ENCODE assay signal across 15 cellular contexts in genomic region chr11:101964200-101964599, GRCh38. TPM values are rescaled to one million over a fixed set of nuclear protein-coding genes. Genes with fewer than 3 reads are reported as not detected.
"Had no signal": no experiment of that assay in that cellular context is flagged by ENCODE, and none has a peak within 500 bp of the region (broad histone marks: within the 10 kb centered on the region; RNA-seq: fewer than 3 reads in every experiment).

No MANE protein-coding gene starts in this region.

RNA-seq across cellular contexts. Expression of gene ANGPTL5, which starts 47.9 kb away (rescaled TPM):
- total RNA-seq: activated B cell treated with CpG ODN at 0.5 μM for 24 hours; activated CD4-positive, alpha-beta memory T cell treated with anti-CD3 and anti-CD28 coated beads for 36 hours; activated CD4-positive, alpha-beta memory T cell treated with anti-CD3 and anti-CD28 coated beads, Interleukin-2, amount 10 ng/mL, durations not matched to agents 7 days and 5 days; activated CD4-positive, alpha-beta T cell treated with anti-CD3 and anti-CD28 coated beads for 36 hours; activated CD4-positive, alpha-beta T cell treated with anti-CD3 and anti-CD28 coated beads, Interleukin-2, amount 10 ng/mL, durations not matched to agents 24 days and 14 days; activated CD4-positive, alpha-beta T cell treated with anti-CD3 and anti-CD28 coated beads, Interleukin-2, amount 10 ng/mL, durations not matched to agents 7 days and 5 days; activated CD8-positive, alpha-beta memory T cell treated with anti-CD3 and anti-CD28 coated beads for 36 hours; activated CD8-positive, alpha-beta memory T cell treated with anti-CD3 and anti-CD28 coated beads, Interleukin-2, amount 10 ng/mL, durations not matched to agents 7 days and 5 days; activated CD8-positive, alpha-beta T cell treated with anti-CD3 and anti-CD28 coated beads for 36 hours; activated CD8-positive, alpha-beta T cell treated with anti-CD3 and anti-CD28 coated beads, Interleukin-2, amount 10 ng/mL, durations not matched to agents 7 days and 5 days; T-cell; T-helper 1 cell treated with Interleukin-12 subunit alpha and Interleukin-12 subunit beta and Interleukin-4 antibody, amounts not matched to agents 30 ng/mL and 1 ng/mL, for 36 hours; T-helper 17 cell; T-helper 2 cell treated with Interferon-gamma antibody and Interleukin-4, amounts not matched to agents 100 ng/mL and 5 ng/mL, for 36 hours; WTC11 had no signal
